ENCODE assay signal across 10 cellular contexts in the genomic region with DNA sequence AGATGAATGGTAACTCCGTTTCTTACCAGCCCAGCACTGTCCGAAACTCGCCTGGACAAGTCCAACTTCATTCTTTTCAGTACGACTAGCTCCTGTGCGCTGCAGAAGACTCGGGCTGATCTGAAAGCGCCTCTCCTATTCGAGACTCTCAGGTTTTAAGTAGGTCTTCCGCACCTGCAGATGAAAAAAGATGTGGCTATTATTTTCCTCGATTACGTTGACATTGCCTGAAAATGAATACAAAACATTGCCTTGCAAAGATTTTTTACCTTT.
A peak's percentile ranks its signal among the peaks of the same experiment; 100 is the strongest.
DNase-seq lines count a peak whose midpoint lies in the region; TF ChIP-seq lines count a peak whose summit lies in the region.
"Had no signal": no experiment of that assay in that cellular context is flagged by ENCODE, and none has a peak within 500 bp of the region (broad histone marks: within the 10 kb centered on the region; RNA-seq: fewer than 3 reads in every experiment).

No MANE protein-coding gene starts in this region.

- H2AFZ ChIP-seq in parathyroid adenoma: peak overlapping the region; percentile 75

- POLR2A ChIA-PET in HEK293 (lab: Yijun Ruan, JAX): no interaction called here

- no peaks in the 10 kb centered on the region for H3K4me1 ChIP-seq in HEK293 (ENCODE audit: control insufficient read depth, insufficient read depth, low read length)
- peaks cover 8% of the 10 kb centered on the region for H3K4me1 ChIP-seq in NT2/D1 (ENCODE audit: insufficient read depth, insufficient read length)
- H3K4me1 ChIP-seq in parathyroid adenoma: peaks cover 78% of the 10 kb centered on the region

- H3K27ac Mint-ChIP-seq in endothelial cell (ENCODE audit: unreplicated experiment): peak overlapping the region; percentile 53

- no peaks in the 10 kb centered on the region for H3K79me2 ChIP-seq in parathyroid adenoma

- peaks cover 11% of the 10 kb centered on the region for H3K27me3 Mint-ChIP-seq in endothelial cell (ENCODE audit: unreplicated experiment)

- no peaks in the 10 kb centered on the region for H3K36me3 Mint-ChIP-seq in endothelial cell (ENCODE audit: low read depth, unreplicated experiment)

- no peak for DNase-seq in NT2/D1 (ENCODE audit: low read depth, low spot score)
- no peak for DNase-seq in endothelial cell (ENCODE audit: low spot score)
- no peak for DNase-seq in NCI-H2029 treated with DMSO at 0.1 percent for 48 hours (lab: John Stamatoyannopoulos, UW)
- DNase-seq in NOMO-1 treated with dmso at 0.1 percent for 144 hours (lab: John Stamatoyannopoulos, UW; ENCODE audit: unreplicated experiment): no peak
- DNase-seq in OCI-M2 (lab: John Stamatoyannopoulos, UW; ENCODE audit: unreplicated experiment): no peak
- DNase-seq: hippocampal formation, occipital lobe had no signal

- peaks cover 22% of the 10 kb centered on the region for H3K27me3 ChIP-seq in NT2/D1 (ENCODE audit: insufficient read depth, insufficient read length)
- H3K27me3 ChIP-seq in parathyroid adenoma (ENCODE audit: control insufficient read depth, insufficient read depth, low read length): no peaks in the 10 kb centered on the region

- H3K4me3 Mint-ChIP-seq in endothelial cell (ENCODE audit: unreplicated experiment): peak overlapping the region; percentile 68

- no peak overlapping the region for H3K27ac ChIP-seq in HEK293 (ENCODE audit: extremely low read depth, low read depth, low read length)
- peak overlapping the region; percentile 94 for H3K27ac ChIP-seq in parathyroid adenoma
- H3K27ac ChIP-seq: coronary artery had no signal

- no peak overlapping the region for H3K4me2 ChIP-seq in parathyroid adenoma (ENCODE audit: low read length)

- H3K9me3 Mint-ChIP-seq in endothelial cell (ENCODE audit: unreplicated experiment): no peaks in the 10 kb centered on the region

- peak overlapping the region; percentile 52 for H3K9ac ChIP-seq in NT2/D1 (ENCODE audit: insufficient read length, low read depth)
- no peak overlapping the region for H3K9ac ChIP-seq in parathyroid adenoma

- H3K9me3 ChIP-seq in HEK293 (ENCODE audit: control insufficient read depth, insufficient read depth, low read depth, low read length): no peaks in the 10 kb centered on the region
- no peaks in the 10 kb centered on the region for H3K9me3 ChIP-seq in NT2/D1 (ENCODE audit: insufficient read depth, low read length)
- H3K9me3 ChIP-seq in parathyroid adenoma (ENCODE audit: control insufficient read depth, low read length): no peaks in the 10 kb centered on the region

- CTCF ChIA-PET in HEK293 (lab: Yijun Ruan, JAX): interaction anchor here (1.7 kb wide), 1 partner anchor 111 kb away, joined by 4 read pairs; no protein-coding TSS in a partner anchor

- TF ChIP-seq CTCF in HEK293 (tag by site-specific recombination; IDR thresholded peaks at IDR 0.05) (no peak), endothelial cell (IDR thresholded peaks at IDR 0.05; ENCODE audit: unreplicated experiment) (no peak), parathyroid adenoma (IDR thresholded peaks at IDR 0.05) (no peak)

- H3K36me3 ChIP-seq in HEK293 (ENCODE audit: control insufficient read depth in 2 of 2, insufficient read depth in 1 of 2, low read length in 2 of 2) (no peaks in the 10 kb centered on the region), NT2/D1 (ENCODE audit: insufficient read depth, insufficient read length, low read length) (no peaks in the 10 kb centered on the region), parathyroid adenoma (ENCODE audit: control insufficient read depth, insufficient read depth, low read length) (no peaks in the 10 kb centered on the region)

- peaks cover 36% of the 10 kb centered on the region for H3K4me1 Mint-ChIP-seq in endothelial cell (ENCODE audit: unreplicated experiment)

- H3K4me3 ChIP-seq in HEK293 (ENCODE audit: low read depth, low read length): no peak overlapping the region
- H3K4me3 ChIP-seq in NT2/D1 (ENCODE audit: insufficient read length, low read depth): no peak overlapping the region
- H3K4me3 ChIP-seq in parathyroid adenoma (ENCODE audit: low read depth, low read length): no peak overlapping the region

TF ChIP-seq in HEK293, 187 proteins besides CTCF, POLR2A, EP300 and RAD21:
- TF ChIP-seq KLF7 (tag by site-specific recombination; IDR thresholded peaks at IDR 0.05; ENCODE audit: borderline replicate concordance) (no peak), BCL6B (tag by site-specific recombination; IDR thresholded peaks at IDR 0.05) (0 out of 2 replicates have a peak, but pooled peaks have one; percentile 9)
